ENCODE assay signal across 11 cellular contexts in genomic region chrX:35919536-35920309, GRCh38. TPM values are rescaled to one million over a fixed set of nuclear protein-coding genes. Genes with fewer than 3 reads are reported as not detected.
DNase-seq lines count a peak whose midpoint lies in the region; FAIRE-seq and TF ChIP-seq lines count a peak whose summit lies in the region.
"Had no signal": no experiment of that assay in that cellular context is flagged by ENCODE, and none has a peak within 500 bp of the region (broad histone marks: within the 10 kb centered on the region; RNA-seq: fewer than 3 reads in every experiment).

CFAP47 (plus strand) TSS chrX:35919734; CDS start chrX:35919800, 66 bp downstream.

- peak within 1 kb of the TSS; percentile 74 for H3K4me2 ChIP-seq in astrocyte (ENCODE audit: low read length)

- H3K4me3 Mint-ChIP-seq in astrocyte (ENCODE audit: unreplicated experiment): peak within 1 kb of the TSS; percentile 75

- H3K79me2 ChIP-seq in astrocyte (ENCODE audit: insufficient read depth, low read length): no peaks in the 10 kb centered on the region

- no peaks in the 10 kb centered on the region for H3K9me3 Mint-ChIP-seq in astrocyte (ENCODE audit: unreplicated experiment)

- no peaks in the 10 kb centered on the region for H3K9me3 ChIP-seq in astrocyte (ENCODE audit: insufficient read depth, low read depth, low read length)
- H3K9me3 ChIP-seq in testis: no peaks in the 10 kb centered on the region

- no peaks in the 10 kb centered on the region for H3K4me1 Mint-ChIP-seq in astrocyte (ENCODE audit: low read depth, unreplicated experiment)

- H3K36me3 ChIP-seq in astrocyte (ENCODE audit: insufficient read depth, low read length): no peaks in the 10 kb centered on the region
- no peaks in the 10 kb centered on the region for H3K36me3 ChIP-seq in testis (ENCODE audit: low read depth, missing control alignments)

- no peaks in the 10 kb centered on the region for H3K36me3 Mint-ChIP-seq in astrocyte (ENCODE audit: low read depth, unreplicated experiment)

- H3K27me3 ChIP-seq in astrocyte (ENCODE audit: insufficient read depth, low read length): no peaks in the 10 kb centered on the region
- no peaks in the 10 kb centered on the region for H3K27me3 ChIP-seq in testis

- no peak for TF ChIP-seq POLR2A in testis (IDR thresholded peaks at IDR 0.05)

- peak; percentile 94 for FAIRE-seq in astrocyte (lab: Jason Lieb, UNC)

- no peak for TF ChIP-seq CTCF in astrocyte (IDR thresholded peaks at IDR 0.05; ENCODE audit: insufficient read depth, low read depth, low read length)
- TF ChIP-seq CTCF in testis (IDR thresholded peaks at IDR 0.05): no peak

- H3K4me1 ChIP-seq in astrocyte (ENCODE audit: insufficient read depth, low read length): no peaks in the 10 kb centered on the region
- H3K4me1 ChIP-seq in testis: no peaks in the 10 kb centered on the region

- no peak within 1 kb of the TSS for H3K27ac ChIP-seq in astrocyte (ENCODE audit: low read depth, low read length)
- no peak within 1 kb of the TSS for H3K27ac ChIP-seq in testis

- peaks cover 3% of the 10 kb centered on the region for H3K27me3 Mint-ChIP-seq in astrocyte (ENCODE audit: low read depth, unreplicated experiment)

- WGBS in testis, 2 donors: 0 to 2% methylated on average over 6 to 36 of the region's 38 CpGs

- H2AFZ ChIP-seq in astrocyte (ENCODE audit: low read depth, low read length): peak within 1 kb of the TSS; percentile 56

- H3K27ac Mint-ChIP-seq in astrocyte (ENCODE audit: unreplicated experiment): no peak within 1 kb of the TSS

- no peaks in the 10 kb centered on the region for H4K20me1 ChIP-seq in astrocyte (ENCODE audit: insufficient read depth, low read length)

- DNase-seq in NCI-H526 (lab: John Stamatoyannopoulos, UW) (peak; percentile 59 to 78), NCI-H526 treated with DMSO at 0.1 percent for 48 hours (lab: John Stamatoyannopoulos, UW) (no peak), astrocyte (ENCODE audit: low read depth) (no peak), kidney tubule cell (ENCODE audit: low spot score) (peak; percentile 49), testis (peak; percentile 48), SIG-M5 treated with dmso at 0.1 percent for 504 hours (lab: John Stamatoyannopoulos, UW; ENCODE audit: unreplicated experiment) (no peak), NK-92 (lab: John Stamatoyannopoulos, UW; ENCODE audit: unreplicated experiment) (no peak), NCI-H128 (lab: John Stamatoyannopoulos, UW; ENCODE audit: unreplicated experiment) (no peak)
- DNase-seq: activated naive CD4-positive, alpha-beta T cell had no signal

- intact Hi-C loops in testis (cut with DNase I; ENCODE audit: low total_unique reads): no loop called here

- H3K4me3 ChIP-seq in astrocyte (ENCODE audit: insufficient read depth, low read depth, low read length): peak within 1 kb of the TSS; percentile 23
- H3K4me3 ChIP-seq in testis: no peak within 1 kb of the TSS

- no peak within 1 kb of the TSS for H3K9ac ChIP-seq in astrocyte (ENCODE audit: low read length)

RNA-seq across cellular contexts. Expression of gene CFAP47, which starts in this region (rescaled TPM):
- total RNA-seq in astrocyte: not detected in 2 replicates
- 1 to 10 TPM; 3.2 to 5.4 TPM for total RNA-seq in testis
- polyA plus RNA-seq in testis (ENCODE audit: insufficient read depth, low read depth, low replicate concordance): 2.9 TPM
- total RNA-seq: pulmonary artery endothelial cell had no signal
- polyA plus RNA-seq: AG04450 had no signal

Comparison
In these comparisons a context has a peak if more than half of its experiments do, and no peak if none do; other contexts are left out.
1. DNase-seq: peak in NCI-H526 (2 of 2), kidney tubule cell (single experiment) and testis (single experiment); none in NCI-H526 treated with DMSO at 0.1 percent for 48 hours (single experiment), astrocyte (single experiment), SIG-M5 treated with dmso at 0.1 percent for 504 hours (single experiment), NK-92 (single experiment) and NCI-H128 (single experiment).